ENCODE assay signal across 17 cellular contexts in genomic region chr9:129453734-129454133, GRCh38.
"Had no signal": no experiment of that assay in that cellular context is flagged by ENCODE, and none has a peak within 500 bp of the region (broad histone marks: within the 10 kb centered on the region; RNA-seq: fewer than 3 reads in every experiment).

No MANE protein-coding gene starts in this region.

- H3K36me3 Mint-ChIP-seq: stimulated activated memory B cell treated with anti-CD40 and anti-IgM and Interleukin-4, amounts not matched to agents 10 μg/mL and 1 μg/mL and 100 μg/mL, for 72 hours had no signal

- DNase-seq: activated B cell treated with CpG ODN at 0.5 μM for 24 hours; activated CD4-positive, alpha-beta T cell treated with anti-CD3 and anti-CD28 coated beads, Interleukin-2, amount 50 U/mL, for 4 hours; activated naive CD4-positive, alpha-beta T cell; activated T-cell treated with anti-CD3 and anti-CD28 coated beads, Interleukin-2, amount 50 U/mL, for 4 hours; amygdala; central memory CD4-positive, alpha-beta T cell; left cardiac atrium; left ventricle myocardium superior; midbrain; naive thymus-derived CD4-positive, alpha-beta T cell; pancreas; retina; stimulated activated CD4-positive, alpha-beta T cell treated with anti-CD3 and anti-CD28 coated beads, Interleukin-4, amount 100 ng/mL, for 24 hours; SW 1271 had no signal

- H3K27ac Mint-ChIP-seq: activated B cell treated with CpG ODN at 0.5 μM for 24 hours; stimulated activated memory B cell treated with anti-CD40 and anti-IgM and Interleukin-4, amounts not matched to agents 10 μg/mL and 1 μg/mL and 100 μg/mL, for 72 hours had no signal

- ATAC-seq: activated T-cell treated with anti-CD3 and anti-CD28 coated beads, Interleukin-2, amount 50 U/mL, for 4 hours; gastroesophageal sphincter; left cardiac atrium; left ventricle myocardium superior; naive thymus-derived CD4-positive, alpha-beta T cell; pancreas; sciatic nerve had no signal

- H3K9me3 Mint-ChIP-seq: activated B cell treated with CpG ODN at 0.5 μM for 24 hours; activated T-cell treated with anti-CD3 and anti-CD28 coated beads, Interleukin-2, amount 50 U/mL, for 4 hours had no signal

- H3K4me3 Mint-ChIP-seq: activated B cell treated with CpG ODN at 0.5 μM for 24 hours; activated T-cell treated with anti-CD3 and anti-CD28 coated beads, Interleukin-2, amount 50 U/mL, for 4 hours; stimulated activated memory B cell treated with anti-CD40 and anti-IgM and Interleukin-4, amounts not matched to agents 10 μg/mL and 1 μg/mL and 100 μg/mL, for 72 hours had no signal
